Comparison of ENCODE assay signal across 18 cellular contexts in genomic region chr16:1046271-1046955, GRCh38. TPM values are rescaled to one million over a fixed set of nuclear protein-coding genes. Genes with fewer than 3 reads are reported as not detected.
A peak's percentile ranks its signal among the peaks of the same experiment; 100 is the strongest.
DNase-seq lines count a peak whose midpoint lies in the region; ATAC-seq lines count a peak whose summit lies in the region.
"Had no signal": no experiment of that assay in that cellular context is flagged by ENCODE, and none has a peak within 500 bp of the region (broad histone marks: within the 10 kb centered on the region; RNA-seq: fewer than 3 reads in every experiment).

No MANE protein-coding gene starts in this region.

- DNase-seq in medulla oblongata (ENCODE audit: extremely low spot score) (peak; percentile 89), HuH-7 (ENCODE audit: low spot score) (no peak), Karpas-422 (no peak), GM19238 (ENCODE audit: insufficient read length, low spot score) (no peak)
- no peak for DNase-seq in activated CD4-positive, CD25-positive, alpha-beta regulatory T cell treated with anti-CD3 and anti-CD28 coated beads, Interleukin-2, amount 50 U/mL, for 72 hours
- DNase-seq: CD8-positive, alpha-beta T cell; MM.1S; NCI-H1105 treated with DMSO at 0.1 percent for 48 hours; NCI-H187 treated with DMSO at 0.1 percent for 48 hours; NCI-H2171; NCI-H774; Peyer's patch; Right ventricle myocardium superior had no signal

- no peaks in the 10 kb centered on the region for H3K4me1 Mint-ChIP-seq in stimulated activated memory B cell treated with anti-CD40 and anti-IgM and Interleukin-4, amounts not matched to agents 10 μg/mL and 1 μg/mL and 100 μg/mL, for 72 hours

- H3K9me3 ChIP-seq in BLaER1 treated with 17β-estradiol and CSF1 and Interleukin-3, amounts not matched to agents 10 nM and 100 nM (replicated peaks in 1 of 11), result peaks cover 0 to 8% (median 0%) of the 10 kb centered on the region in 11 experiments; a peak in 5 of 22 replicates
- H3K9me3 ChIP-seq in Karpas-422 (ENCODE audit: low read length), result no peaks in the 10 kb centered on the region
- H3K9me3 ChIP-seq: Peyer's patch had no signal

- no peak overlapping the region for H3K4me3 ChIP-seq in BLaER1 treated with 17β-estradiol and CSF1 and Interleukin-3, amounts not matched to agents 10 nM and 100 nM
- H3K4me3 ChIP-seq in Karpas-422 (ENCODE audit: low read length), result no peak overlapping the region
- H3K4me3 ChIP-seq: Peyer's patch had no signal

- H2AFZ ChIP-seq in Karpas-422 (ENCODE audit: low read length), result no peak overlapping the region

- no peak overlapping the region for H3K27ac Mint-ChIP-seq in stimulated activated memory B cell treated with anti-CD40 and anti-IgM and Interleukin-4, amounts not matched to agents 10 μg/mL and 1 μg/mL and 100 μg/mL, for 72 hours
- H3K27ac Mint-ChIP-seq: CD8-positive, alpha-beta T cell had no signal

- peak; percentile 32 for ATAC-seq in stimulated activated memory B cell treated with anti-CD40 and anti-IgM and Interleukin-4, amounts not matched to agents 10 μg/mL and 1 μg/mL and 100 μg/mL, for 72 hours
- ATAC-seq: CD8-positive, alpha-beta T cell had no signal

- H3K9ac ChIP-seq in BLaER1 treated with 17β-estradiol and CSF1 and Interleukin-3, amounts not matched to agents 10 nM and 100 nM, result no peak overlapping the region
- no peak overlapping the region for H3K9ac ChIP-seq in Karpas-422 (ENCODE audit: low read length)

- peaks cover 3% of the 10 kb centered on the region for H3K36me3 Mint-ChIP-seq in stimulated activated memory B cell treated with anti-CD40 and anti-IgM and Interleukin-4, amounts not matched to agents 10 μg/mL and 1 μg/mL and 100 μg/mL, for 72 hours
- H3K36me3 Mint-ChIP-seq: CD8-positive, alpha-beta T cell had no signal

- H3K27me3 ChIP-seq in BLaER1 treated with 17β-estradiol and CSF1 and Interleukin-3, amounts not matched to agents 10 nM and 100 nM, result peaks cover 11 to 44% (median 24%) of the 10 kb centered on the region in 11 experiments; a peak in 18 of 22 replicates
- no peaks in the 10 kb centered on the region for H3K27me3 ChIP-seq in Karpas-422 (ENCODE audit: low read length)

- H3K4me3 Mint-ChIP-seq in stimulated activated memory B cell treated with anti-CD40 and anti-IgM and Interleukin-4, amounts not matched to agents 10 μg/mL and 1 μg/mL and 100 μg/mL, for 72 hours, result no peak overlapping the region
- H3K4me3 Mint-ChIP-seq: CD8-positive, alpha-beta T cell had no signal

- H3K79me2 ChIP-seq in Karpas-422 (ENCODE audit: low read length), result no peaks in the 10 kb centered on the region

- no peaks in the 10 kb centered on the region for H3K36me3 ChIP-seq in BLaER1 treated with 17β-estradiol and CSF1 and Interleukin-3, amounts not matched to agents 10 nM and 100 nM
- no peaks in the 10 kb centered on the region for H3K36me3 ChIP-seq in Karpas-422 (ENCODE audit: insufficient read depth, low read length)
- H3K36me3 ChIP-seq: Peyer's patch had no signal

- peaks cover 0 to 55% (median 12%) of the 10 kb centered on the region in 11 experiments; a peak in 13 of 22 replicates for H4K20me1 ChIP-seq in BLaER1 treated with 17β-estradiol and CSF1 and Interleukin-3, amounts not matched to agents 10 nM and 100 nM
- H4K20me1 ChIP-seq in Karpas-422 (ENCODE audit: insufficient read depth, low read depth, low read length), result peaks cover 3% of the 10 kb centered on the region; the same call in 1 of the 2 replicates

- no peaks in the 10 kb centered on the region for H3K9me2 ChIP-seq in Karpas-422 (replicated peaks; ENCODE audit: insufficient read depth, low read length)

- H3K27ac ChIP-seq in BLaER1 treated with 17β-estradiol and CSF1 and Interleukin-3, amounts not matched to agents 10 nM and 100 nM, result no peak overlapping the region
- H3K27ac ChIP-seq in cingulate gyrus (ENCODE audit: low read depth, low read length), result peak overlapping the region; percentile 98
- H3K27ac ChIP-seq in Karpas-422 (ENCODE audit: low read length), result no peak overlapping the region
- H3K27ac ChIP-seq: Peyer's patch had no signal

- peaks cover 28% of the 10 kb centered on the region for H3K27me3 Mint-ChIP-seq in stimulated activated memory B cell treated with anti-CD40 and anti-IgM and Interleukin-4, amounts not matched to agents 10 μg/mL and 1 μg/mL and 100 μg/mL, for 72 hours

- H3K4me2 ChIP-seq in BLaER1 treated with 17β-estradiol and CSF1 and Interleukin-3, amounts not matched to agents 10 nM and 100 nM, result peak overlapping the region; percentile 21 to 80 (median 50); a peak in 18 of 22 replicates
- no peak overlapping the region for H3K4me2 ChIP-seq in Karpas-422 (ENCODE audit: low read depth, low read length, poor library complexity, severe bottlenecking)

- H3K4me1 ChIP-seq in BLaER1 treated with 17β-estradiol and CSF1 and Interleukin-3, amounts not matched to agents 10 nM and 100 nM, result peaks cover 9 to 46% (median 40%) of the 10 kb centered on the region in 10 experiments; a peak in 18 of 20 replicates
- no peaks in the 10 kb centered on the region for H3K4me1 ChIP-seq in Karpas-422 (ENCODE audit: low read length)
- H3K4me1 ChIP-seq: Peyer's patch had no signal

- H3K9me3 Mint-ChIP-seq in stimulated activated memory B cell treated with anti-CD40 and anti-IgM and Interleukin-4, amounts not matched to agents 10 μg/mL and 1 μg/mL and 100 μg/mL, for 72 hours, result peaks cover 9% of the 10 kb centered on the region
- H3K9me3 Mint-ChIP-seq: CD8-positive, alpha-beta T cell had no signal

RNA-seq across cellular contexts. Expression of gene SSTR5, which starts 26.1 kb away (rescaled TPM):
- not detected in 2 replicates for total RNA-seq in Karpas-422 (2014; rRNA removed; shearing (Covaris generic); ENCODE audit: low replicate concordance)
- total RNA-seq: A673; CD8-positive, alpha-beta T cell had no signal

RNA-seq across cellular contexts. Expression of gene C1QTNF8, which starts 49.6 kb away (rescaled TPM):
- total RNA-seq in Karpas-422 (2014; rRNA removed; shearing (Covaris generic); ENCODE audit: low replicate concordance), result not detected in 2 replicates
- total RNA-seq: A673; CD8-positive, alpha-beta T cell; NCI-H460; Peyer's patch had no signal
